Comparison of ENCODE assay signal across 26 cellular contexts in genomic region chr2:112877423-112877822, GRCh38. TPM values are rescaled to one million over a fixed set of nuclear protein-coding genes. Genes with fewer than 3 reads are reported as not detected.
A peak's percentile ranks its signal among the peaks of the same experiment; 100 is the strongest.
DNase-seq lines count a peak whose midpoint lies in the region; ATAC-seq and TF ChIP-seq lines count a peak whose summit lies in the region.
"Had no signal": no experiment of that assay in that cellular context is flagged by ENCODE, and none has a peak within 500 bp of the region (broad histone marks: within the 10 kb centered on the region; RNA-seq: fewer than 3 reads in every experiment).

No MANE protein-coding gene starts in this region.

- intact Hi-C loops in PC-9 (cut with micrococcal nuclease; ENCODE audit: unreplicated experiment): no loop called here

- H3K9ac ChIP-seq in GM23248 (no peak overlapping the region), skeletal muscle satellite cell (ENCODE audit: low read depth, low read length) (no peak overlapping the region)

- H3K9me2 ChIP-seq in GM23248 (ENCODE audit: insufficient read depth): no peaks in the 10 kb centered on the region
- H3K9me2 ChIP-seq in PC-9 (ENCODE audit: insufficient read depth): no peaks in the 10 kb centered on the region

- peak; percentile 84 for ATAC-seq in esophagus mucosa
- ATAC-seq: body of pancreas, lower lobe of right lung, sciatic nerve had no signal

- no peak for TF ChIP-seq POLR2A in tibial nerve (IDR thresholded peaks at IDR 0.05)

- H2AFZ ChIP-seq in GM23248 (no peak overlapping the region), PC-9 (no peak overlapping the region)

- no peak for TF ChIP-seq CTCF in PC-9 (conservative IDR thresholded peaks at IDR 0.05)
- TF ChIP-seq CTCF in tibial nerve (IDR thresholded peaks at IDR 0.05): no peak

- POLR2A ChIA-PET in PC-9 (lab: Charles Lee; ENCODE audit: unreplicated experiment): no interaction called here

- H3K4me1 ChIP-seq in GM23248 (ENCODE audit: insufficient read depth): peaks cover 41% of the 10 kb centered on the region
- H3K4me1 ChIP-seq in PC-9 (replicated peaks; ENCODE audit: insufficient read depth): peaks cover 31% of the 10 kb centered on the region
- H3K4me1 ChIP-seq in skeletal muscle satellite cell (ENCODE audit: control insufficient read depth, insufficient read depth, low read length): peaks cover 38% of the 10 kb centered on the region
- no peaks in the 10 kb centered on the region for H3K4me1 ChIP-seq in tibial nerve
- H3K4me1 ChIP-seq: body of pancreas, HAP-1, lower lobe of right lung, Peyer's patch, uterus had no signal

- H3K4me2 ChIP-seq in GM23248 (ENCODE audit: unreplicated experiment) (peak overlapping the region; percentile 33), PC-9 (no peak overlapping the region), skeletal muscle satellite cell (ENCODE audit: low read length) (peak overlapping the region; percentile 0)

- H4K20me1 ChIP-seq in GM23248 (ENCODE audit: insufficient read depth) (no peaks in the 10 kb centered on the region), PC-9 (ENCODE audit: insufficient read depth) (no peaks in the 10 kb centered on the region)

- DNase-seq in GM23248 (peak; percentile 30), PC-9 (no peak), hypothalamus (lab: John Stamatoyannopoulos, UW) (no peak), iPS-NIHi11 (ENCODE audit: low spot score) (no peak), tibial nerve (ENCODE audit: low spot score in 2 of 2) (no peak)
- DNase-seq: activated CD4-positive, alpha-beta T cell treated with anti-CD3 and anti-CD28 coated beads, Interleukin-2, amount 50 U/mL, for 48 hours; activated naive CD4-positive, alpha-beta T cell treated with anti-CD3 and anti-CD28 coated beads, Interleukin-2, amount 10 ng/mL, durations not matched to agents 7 days and 5 days; activated T-cell treated with anti-CD3 and anti-CD28 coated beads, Interleukin-2, amount 50 U/mL, for 1 hour; body of pancreas; Calu3; cortex of kidney; glutamatergic neuron; immature natural killer cell; lower lobe of right lung; NCI-H146; NCI-H345; ovary; Peyer's patch; stimulated activated CD4-positive, alpha-beta T cell treated with anti-CD3 and anti-CD28 coated beads, Interleukin-2, amount 100 ng/mL, for 24 hours; stomach; uterus had no signal

- in situ Hi-C loops in GM23248 (cut with MboI): no loop called here

- CTCF ChIA-PET in PC-9 (lab: Charles Lee): no interaction called here

- H3K9me3 ChIP-seq in GM23248 (ENCODE audit: low read depth) (no peaks in the 10 kb centered on the region), PC-9 (ENCODE audit: insufficient read depth, low read depth) (no peaks in the 10 kb centered on the region), skeletal muscle satellite cell (replicated peaks; ENCODE audit: low read length) (no peaks in the 10 kb centered on the region), tibial nerve (no peaks in the 10 kb centered on the region)
- H3K9me3 ChIP-seq: body of pancreas, HAP-1, lower lobe of right lung, ovary, Peyer's patch, stomach, uterus had no signal

- no peak overlapping the region for H3K4me3 ChIP-seq in GM23248
- no peak overlapping the region for H3K4me3 ChIP-seq in PC-9
- H3K4me3 ChIP-seq in skeletal muscle satellite cell (ENCODE audit: low read length): no peak overlapping the region
- no peak overlapping the region for H3K4me3 ChIP-seq in tibial nerve
- H3K4me3 ChIP-seq: body of pancreas, HAP-1, lower lobe of right lung, ovary, Peyer's patch, stomach, uterus had no signal

- H3K27ac ChIP-seq in GM23248 (peak overlapping the region; percentile 21; the same call in 1 of the 2 replicates), PC-9 (0 out of 2 replicates have a peak overlapping the region, but pooled peaks have one; percentile 11), tibial nerve (no peak overlapping the region)
- H3K27ac ChIP-seq: body of pancreas, lower lobe of right lung, ovary, Peyer's patch, stomach, uterus had no signal

- no TSS peak for BruUV-seq in PC-9 (replicated peaks; lab: Mats Ljungman, UMichigan)

- H3K79me2 ChIP-seq in GM23248 (ENCODE audit: insufficient read depth): no peaks in the 10 kb centered on the region
- no peaks in the 10 kb centered on the region for H3K79me2 ChIP-seq in PC-9 (ENCODE audit: low read depth)

- H3K27me3 ChIP-seq in GM23248 (replicated peaks; ENCODE audit: insufficient read depth): no peaks in the 10 kb centered on the region
- H3K27me3 ChIP-seq in PC-9 (ENCODE audit: insufficient read depth, low read depth): no peaks in the 10 kb centered on the region
- H3K27me3 ChIP-seq in skeletal muscle satellite cell (ENCODE audit: control insufficient read depth, insufficient read depth, low read length): no peaks in the 10 kb centered on the region
- H3K27me3 ChIP-seq in tibial nerve: no peaks in the 10 kb centered on the region
- H3K27me3 ChIP-seq: body of pancreas, ovary, Peyer's patch, stomach, uterus had no signal

- no peaks in the 10 kb centered on the region for H3K36me3 ChIP-seq in GM23248 (ENCODE audit: low read depth)
- no peaks in the 10 kb centered on the region for H3K36me3 ChIP-seq in PC-9 (ENCODE audit: low read depth)
- no peaks in the 10 kb centered on the region for H3K36me3 ChIP-seq in skeletal muscle satellite cell (ENCODE audit: insufficient read depth, low read length)
- no peaks in the 10 kb centered on the region for H3K36me3 ChIP-seq in tibial nerve
- H3K36me3 ChIP-seq: HAP-1, lower lobe of right lung, ovary, Peyer's patch, stomach, uterus had no signal

- no peak for TF ChIP-seq EP300 in tibial nerve (IDR thresholded peaks at IDR 0.05)

- H3F3A ChIP-seq in GM23248 (ENCODE audit: insufficient read depth): peaks cover 29% of the 10 kb centered on the region
- 0 out of 2 replicates have a peak, but pooled peaks cover 7% of the 10 kb centered on the region for H3F3A ChIP-seq in PC-9 (ENCODE audit: insufficient read depth, low read depth)

- 66 to 76% methylated on average over 6 of the region's 6 CpGs for WGBS in GM23248 (ENCODE audit: low coverage in 1 of 2, low lambda C conversion rate in 2 of 2, missing lambda C conversion rate in 2 of 2), 2 experiments
- WGBS in tibial nerve, 2 donors: 95 to 97% methylated on average over 6 of the region's 6 CpGs

RNA-seq across cellular contexts. Expression of gene IL37, which starts 33.5 kb away (rescaled TPM):
- not detected in 2 replicates for total RNA-seq in GM23248 (2014; rRNA removed; shearing (Covaris generic))
- not detected in 2 replicates for polyA plus RNA-seq in GM23248 (2016; fragmentation: Nextera tagmentation; extraction: Ambion mirVana)
- 1.0 and 1.7 TPM in 2 replicates for total RNA-seq in PC-9 (2021)
- not detected for total RNA-seq in esophagus mucosa
- total RNA-seq in skeletal muscle satellite cell (2012; rRNA removed): not detected in 2 replicates
- not detected for total RNA-seq in tibial nerve
- total RNA-seq: body of pancreas, lower lobe of right lung, ovary, Peyer's patch, sciatic nerve, stomach, uterus had no signal
- polyA plus RNA-seq: BJ, immature natural killer cell, ovary had no signal

RNA-seq across cellular contexts. Expression of gene IL1B, which starts 40.8 kb away (rescaled TPM):
- total RNA-seq in GM23248 (2014; rRNA removed; shearing (Covaris generic)): 0.86 and 3.8 TPM in 2 replicates
- 1.1 and 2.2 TPM in 2 replicates for polyA plus RNA-seq in GM23248 (2016; fragmentation: Nextera tagmentation; extraction: Ambion mirVana)
- total RNA-seq in PC-9 (2021) (1.4 TPM in 2 replicates), esophagus mucosa (4.1 TPM), tibial nerve (1 to 10 TPM in 1 of 4 donors, under 1 TPM in 2, not detected in 1; 0.22 to 2.7 (median 0.39) TPM)
- not detected in 2 replicates for total RNA-seq in skeletal muscle satellite cell (2012; rRNA removed)

Comparison
In these comparisons a context has a peak if more than half of its experiments do, and no peak if none do; other contexts are left out.
1. H3K27ac ChIP-seq: peak in GM23248 (single experiment) and PC-9 (single experiment); none in tibial nerve (0 of 4).